In genomic region chr6:72691298-72691697, GRCh38 we compare ENCODE assay signal across 21 cellular contexts.
"Had no signal": no experiment of that assay in that cellular context is flagged by ENCODE, and none has a peak within 500 bp of the region (broad histone marks: within the 10 kb centered on the region; RNA-seq: fewer than 3 reads in every experiment).

No MANE protein-coding gene starts in this region.

- H3K4me1 ChIP-seq: esophagus muscularis mucosa, gastroesophageal sphincter, psoas muscle, right lobe of liver, suprapubic skin, thyroid gland had no signal

- H3K27me3 ChIP-seq: esophagus muscularis mucosa, gastroesophageal sphincter, neutrophil, right lobe of liver, suprapubic skin, thyroid gland had no signal

- H3K9me3 ChIP-seq: esophagus muscularis mucosa, gastroesophageal sphincter, mucosa of descending colon, neutrophil, psoas muscle, right lobe of liver, suprapubic skin, thyroid gland had no signal

- DNase-seq: effector memory CD4-positive, alpha-beta T cell; glutamatergic neuron; islet precursor cell; mucosa of descending colon; naive thymus-derived CD8-positive, alpha-beta T cell; psoas muscle; retina; right lobe of liver; stimulated activated CD4-positive, alpha-beta T cell treated with anti-CD3 and anti-CD28 coated beads, Interleukin-4, amount 100 ng/mL, for 1 hour; stimulated activated CD8-positive, alpha-beta memory T cell treated with anti-CD3 and anti-CD28 coated beads, Interleukin-4, amount 100 ng/mL, for 48 hours; stimulated activated naive CD8-positive, alpha-beta T cell treated with anti-CD3 and anti-CD28 coated beads, Interleukin-15, Interleukin-2, amounts not matched to agents 100 U/mL and 50 U/mL, for 24 hours; thyroid gland had no signal

- H3K27ac ChIP-seq: epithelial cell of prostate, esophagus muscularis mucosa, gastroesophageal sphincter, neutrophil, psoas muscle, right lobe of liver, suprapubic skin, thyroid gland had no signal

- H3K36me3 ChIP-seq: esophagus muscularis mucosa, gastroesophageal sphincter, neutrophil, right lobe of liver, suprapubic skin, thyroid gland had no signal

- H3K4me3 ChIP-seq: esophagus muscularis mucosa, gastroesophageal sphincter, mucosa of descending colon, psoas muscle, right lobe of liver, suprapubic skin, thyroid gland had no signal

- ATAC-seq: gastroesophageal sphincter; left lobe of liver; mucosa of descending colon; naive thymus-derived CD8-positive, alpha-beta T cell; psoas muscle; right lobe of liver; stimulated activated effector memory CD8-positive, alpha-beta T cell treated with anti-CD3 and anti-CD28 coated beads, Interleukin-12 subunit alpha, Interleukin-12 subunit beta, amount 100 ng/mL, for 72 hours; stimulated activated naive CD8-positive, alpha-beta T cell treated with anti-CD3 and anti-CD28 coated beads, Interleukin-15, Interleukin-2, amounts not matched to agents 100 U/mL and 50 U/mL, for 24 hours had no signal

- FAIRE-seq: endometrium, urothelium cell line had no signal
